Comparison of ENCODE assay signal across 16 cellular contexts in genomic region chr1:93358293-93358692, GRCh38. TPM values are rescaled to one million over a fixed set of nuclear protein-coding genes. Genes with fewer than 3 reads are reported as not detected.
A peak's percentile ranks its signal among the peaks of the same experiment; 100 is the strongest.
DNase-seq lines count a peak whose midpoint lies in the region; ATAC-seq and TF ChIP-seq lines count a peak whose summit lies in the region.
"Had no signal": no experiment of that assay in that cellular context is flagged by ENCODE, and none has a peak within 500 bp of the region (broad histone marks: within the 10 kb centered on the region; RNA-seq: fewer than 3 reads in every experiment).

No MANE protein-coding gene starts in this region.

- no peaks in the 10 kb centered on the region for H3K9me2 ChIP-seq in Loucy (replicated peaks; ENCODE audit: low read depth, low read length)

- H3K9ac ChIP-seq in Loucy (ENCODE audit: low read depth, low read length, poor library complexity, severe bottlenecking) = no peak overlapping the region

- H3K79me2 ChIP-seq in Loucy (ENCODE audit: insufficient read depth, low read length) = peaks cover 91% of the 10 kb centered on the region

- POLR2A ChIA-PET in activated CD4-positive, alpha-beta memory T cell treated with anti-CD3 and anti-CD28 coated beads for 36 hours (lab: Charles Lee) = interaction anchor here (1.7 to 2.0 kb wide), 2 partner anchors 13 to 14 kb away, joined by 3 to 6 read pairs; partner anchors contain the start of gene DR1
- POLR2A ChIA-PET in activated CD4-positive, alpha-beta memory T cell treated with anti-CD3 and anti-CD28 coated beads, Interleukin-2, amount 10 ng/mL, durations not matched to agents 7 days and 5 days (lab: Charles Lee) = interaction anchor here (1.3 to 4.5 kb wide), 2 partner anchors 9 to 12 kb away, joined by 4 to 26 read pairs; partner anchors contain the start of gene DR1

- no peak overlapping the region for H2AFZ ChIP-seq in Loucy (ENCODE audit: low read length)

- no peaks in the 10 kb centered on the region for H3K9me3 Mint-ChIP-seq in activated CD4-positive, alpha-beta memory T cell treated with anti-CD3 and anti-CD28 coated beads for 36 hours
- H3K9me3 Mint-ChIP-seq in activated CD4-positive, alpha-beta memory T cell treated with anti-CD3 and anti-CD28 coated beads, Interleukin-2, amount 10 ng/mL, durations not matched to agents 7 days and 5 days = no peaks in the 10 kb centered on the region
- no peaks in the 10 kb centered on the region for H3K9me3 Mint-ChIP-seq in activated naive CD8-positive, alpha-beta T cell treated with anti-CD3 and anti-CD28 coated beads for 36 hours
- no peaks in the 10 kb centered on the region for H3K9me3 Mint-ChIP-seq in natural killer cell treated with Interleukin-12 subunit alpha and Interleukin-12 subunit beta and Interleukin-15 and Interleukin-18, amount 100 ng/mL, for 72 hours
- H3K9me3 Mint-ChIP-seq: activated T-helper 1 cell treated with anti-CD3 and anti-CD28 coated beads, Interleukin-12 subunit alpha, Interleukin-12 subunit beta, Interleukin-2, Interleukin-4 antibody, amounts not matched to agents 30 ng/mL and 10 ng/mL and 1 ng/mL, durations not matched to agents 14 hours and 24 hours and 36 hours; CD8-positive, alpha-beta memory T cell; T-helper 1 cell treated with Interleukin-12 subunit alpha and Interleukin-12 subunit beta and Interleukin-4 antibody, amounts not matched to agents 30 μg/mL and 1 μg/mL, for 36 hours had no signal

- H3K9me3 ChIP-seq in Loucy (ENCODE audit: insufficient read depth, low read depth, low read length) (no peaks in the 10 kb centered on the region), Peyer's patch (no peaks in the 10 kb centered on the region)

- peak overlapping the region; percentile 30 for H3K27ac Mint-ChIP-seq in activated CD4-positive, alpha-beta memory T cell treated with anti-CD3 and anti-CD28 coated beads for 36 hours
- H3K27ac Mint-ChIP-seq in activated CD4-positive, alpha-beta memory T cell treated with anti-CD3 and anti-CD28 coated beads, Interleukin-2, amount 10 ng/mL, durations not matched to agents 7 days and 5 days = no peak overlapping the region
- H3K27ac Mint-ChIP-seq in activated naive CD8-positive, alpha-beta T cell treated with anti-CD3 and anti-CD28 coated beads for 36 hours = peak overlapping the region; percentile 36
- peak overlapping the region in 1 of 2 donors; percentile 2 for H3K27ac Mint-ChIP-seq in natural killer cell treated with Interleukin-12 subunit alpha and Interleukin-12 subunit beta and Interleukin-15 and Interleukin-18, amount 100 ng/mL, for 72 hours
- H3K27ac Mint-ChIP-seq: activated T-helper 1 cell treated with anti-CD3 and anti-CD28 coated beads, Interleukin-12 subunit alpha, Interleukin-12 subunit beta, Interleukin-2, Interleukin-4 antibody, amounts not matched to agents 30 ng/mL and 10 ng/mL and 1 ng/mL, durations not matched to agents 14 hours and 24 hours and 36 hours; T-helper 1 cell treated with Interleukin-12 subunit alpha and Interleukin-12 subunit beta and Interleukin-4 antibody, amounts not matched to agents 30 μg/mL and 1 μg/mL, for 36 hours had no signal

- H3K4me1 ChIP-seq in Loucy (ENCODE audit: insufficient read depth, low read length, poor library complexity, severe bottlenecking) (peaks cover 51% of the 10 kb centered on the region), Peyer's patch (no peaks in the 10 kb centered on the region)

- no peak overlapping the region for H3K4me3 Mint-ChIP-seq in activated CD4-positive, alpha-beta memory T cell treated with anti-CD3 and anti-CD28 coated beads for 36 hours
- H3K4me3 Mint-ChIP-seq in activated CD4-positive, alpha-beta memory T cell treated with anti-CD3 and anti-CD28 coated beads, Interleukin-2, amount 10 ng/mL, durations not matched to agents 7 days and 5 days = no peak overlapping the region
- H3K4me3 Mint-ChIP-seq in activated naive CD8-positive, alpha-beta T cell treated with anti-CD3 and anti-CD28 coated beads for 36 hours = no peak overlapping the region
- peak overlapping the region; percentile 5 for H3K4me3 Mint-ChIP-seq in natural killer cell treated with Interleukin-12 subunit alpha and Interleukin-12 subunit beta and Interleukin-15 and Interleukin-18, amount 100 ng/mL, for 72 hours
- H3K4me3 Mint-ChIP-seq: activated T-helper 1 cell treated with anti-CD3 and anti-CD28 coated beads, Interleukin-12 subunit alpha, Interleukin-12 subunit beta, Interleukin-2, Interleukin-4 antibody, amounts not matched to agents 30 ng/mL and 10 ng/mL and 1 ng/mL, durations not matched to agents 14 hours and 24 hours and 36 hours; T-helper 1 cell treated with Interleukin-12 subunit alpha and Interleukin-12 subunit beta and Interleukin-4 antibody, amounts not matched to agents 30 μg/mL and 1 μg/mL, for 36 hours had no signal

- H3K27ac ChIP-seq in Peyer's patch = no peak overlapping the region
- H3K27ac ChIP-seq: HL-60 had no signal

- H3K36me3 ChIP-seq in Loucy (ENCODE audit: insufficient read depth, low read length) (peaks cover 82% of the 10 kb centered on the region), Peyer's patch (peaks cover 0 to 31% (median 0%) of the 10 kb centered on the region in 3 donors)

- H3K27me3 Mint-ChIP-seq in activated CD4-positive, alpha-beta memory T cell treated with anti-CD3 and anti-CD28 coated beads for 36 hours = no peaks in the 10 kb centered on the region
- H3K27me3 Mint-ChIP-seq in activated CD4-positive, alpha-beta memory T cell treated with anti-CD3 and anti-CD28 coated beads, Interleukin-2, amount 10 ng/mL, durations not matched to agents 7 days and 5 days = no peaks in the 10 kb centered on the region
- H3K27me3 Mint-ChIP-seq in activated naive CD8-positive, alpha-beta T cell treated with anti-CD3 and anti-CD28 coated beads for 36 hours = no peaks in the 10 kb centered on the region
- H3K27me3 Mint-ChIP-seq in natural killer cell treated with Interleukin-12 subunit alpha and Interleukin-12 subunit beta and Interleukin-15 and Interleukin-18, amount 100 ng/mL, for 72 hours = no peaks in the 10 kb centered on the region
- H3K27me3 Mint-ChIP-seq: CD8-positive, alpha-beta memory T cell had no signal

- H3K36me3 Mint-ChIP-seq in activated CD4-positive, alpha-beta memory T cell treated with anti-CD3 and anti-CD28 coated beads for 36 hours = peaks cover 58% of the 10 kb centered on the region
- peaks cover 79% of the 10 kb centered on the region for H3K36me3 Mint-ChIP-seq in activated CD4-positive, alpha-beta memory T cell treated with anti-CD3 and anti-CD28 coated beads, Interleukin-2, amount 10 ng/mL, durations not matched to agents 7 days and 5 days (ENCODE audit: low read depth)
- peaks cover 35% of the 10 kb centered on the region for H3K36me3 Mint-ChIP-seq in activated naive CD8-positive, alpha-beta T cell treated with anti-CD3 and anti-CD28 coated beads for 36 hours
- H3K36me3 Mint-ChIP-seq in natural killer cell treated with Interleukin-12 subunit alpha and Interleukin-12 subunit beta and Interleukin-15 and Interleukin-18, amount 100 ng/mL, for 72 hours = peaks cover 27% of the 10 kb centered on the region

- intact Hi-C loops in activated CD4-positive, alpha-beta memory T cell treated with anti-CD3 and anti-CD28 coated beads for 36 hours (cut with micrococcal nuclease) = no loop called here

- H4K20me1 ChIP-seq in Loucy (ENCODE audit: insufficient read depth, low read length, poor library complexity, severe bottlenecking) = peaks cover 71% of the 10 kb centered on the region

- CTCF ChIA-PET in activated CD4-positive, alpha-beta memory T cell treated with anti-CD3 and anti-CD28 coated beads for 36 hours (lab: Charles Lee) = interaction anchor here (0.6 to 1.1 kb wide), 2 partner anchors 13 to 54 kb away, joined by 3 read pairs; no protein-coding TSS in a partner anchor
- CTCF ChIA-PET in activated CD4-positive, alpha-beta memory T cell treated with anti-CD3 and anti-CD28 coated beads, Interleukin-2, amount 10 ng/mL, durations not matched to agents 7 days and 5 days (lab: Charles Lee) = no interaction called here

- TF ChIP-seq POLR2A in Peyer's patch (IDR thresholded peaks at IDR 0.05) = no peak

- H3K4me3 ChIP-seq in Loucy (ENCODE audit: low read length, poor library complexity, severe bottlenecking) (no peak overlapping the region), Peyer's patch (no peak overlapping the region)
- H3K4me3 ChIP-seq: dorsolateral prefrontal cortex had no signal

- H3K27me3 ChIP-seq in Loucy (ENCODE audit: insufficient read depth, low read length, poor library complexity, severe bottlenecking) (no peaks in the 10 kb centered on the region), Peyer's patch (no peaks in the 10 kb centered on the region)
- H3K27me3 ChIP-seq: dorsolateral prefrontal cortex had no signal

- no peak for TF ChIP-seq CTCF in Loucy (conservative IDR thresholded peaks at IDR 0.05; ENCODE audit: low read length)
- TF ChIP-seq CTCF in Peyer's patch (IDR thresholded peaks at IDR 0.05) = no peak

- no peak for DNase-seq in activated CD4-positive, alpha-beta memory T cell treated with anti-CD3 and anti-CD28 coated beads for 36 hours
- DNase-seq in activated CD4-positive, alpha-beta memory T cell treated with anti-CD3 and anti-CD28 coated beads, Interleukin-2, amount 10 ng/mL, durations not matched to agents 7 days and 5 days = no peak
- no peak for DNase-seq in activated naive CD8-positive, alpha-beta T cell treated with anti-CD3 and anti-CD28 coated beads for 36 hours
- DNase-seq in natural killer cell treated with Interleukin-12 subunit alpha and Interleukin-12 subunit beta and Interleukin-15 and Interleukin-18, amount 100 ng/mL, for 72 hours (ENCODE audit: low spot score) = no peak
- DNase-seq in DMS114 treated with DMSO at 0.1 percent for 48 hours (lab: John Stamatoyannopoulos, UW; ENCODE audit: unreplicated experiment) (no peak), Peyer's patch (no peak)
- DNase-seq: activated CD4-positive, alpha-beta T cell treated with anti-CD3 and anti-CD28 coated beads for 1 hour; CD8-positive, alpha-beta memory T cell; dorsolateral prefrontal cortex; NCI-H2081; NCI-H526 had no signal

- peaks cover 58% of the 10 kb centered on the region for H3K4me1 Mint-ChIP-seq in activated CD4-positive, alpha-beta memory T cell treated with anti-CD3 and anti-CD28 coated beads for 36 hours (ENCODE audit: low read depth)
- peaks cover 55% of the 10 kb centered on the region for H3K4me1 Mint-ChIP-seq in activated CD4-positive, alpha-beta memory T cell treated with anti-CD3 and anti-CD28 coated beads, Interleukin-2, amount 10 ng/mL, durations not matched to agents 7 days and 5 days
- peaks cover 50% of the 10 kb centered on the region for H3K4me1 Mint-ChIP-seq in activated naive CD8-positive, alpha-beta T cell treated with anti-CD3 and anti-CD28 coated beads for 36 hours
- peaks cover 35 to 39% of the 10 kb centered on the region in 2 donors for H3K4me1 Mint-ChIP-seq in natural killer cell treated with Interleukin-12 subunit alpha and Interleukin-12 subunit beta and Interleukin-15 and Interleukin-18, amount 100 ng/mL, for 72 hours (ENCODE audit: low read depth in 2 of 2)

- peak overlapping the region; percentile 49 for H3K4me2 ChIP-seq in Loucy (ENCODE audit: low read depth, low read length, poor library complexity, severe bottlenecking)

- H3F3A ChIP-seq in Loucy (ENCODE audit: low read depth) = no peaks in the 10 kb centered on the region

- no peak for ATAC-seq in natural killer cell treated with Interleukin-12 subunit alpha and Interleukin-12 subunit beta and Interleukin-15 and Interleukin-18, amount 100 ng/mL, for 72 hours
- ATAC-seq in GM21825 (IDR thresholded peaks at IDR 0.05; ENCODE audit: unreplicated experiment) = no peak

RNA-seq across cellular contexts. Expression of gene DR1, which starts 12.6 kb away (rescaled TPM):
- total RNA-seq in activated CD4-positive, alpha-beta memory T cell treated with anti-CD3 and anti-CD28 coated beads for 36 hours = 10 to 100 TPM; 74.9 to 77.4 TPM
- 100 to 1,000 TPM; 100 to 104 TPM for total RNA-seq in activated CD4-positive, alpha-beta memory T cell treated with anti-CD3 and anti-CD28 coated beads, Interleukin-2, amount 10 ng/mL, durations not matched to agents 7 days and 5 days
- total RNA-seq in activated naive CD8-positive, alpha-beta T cell treated with anti-CD3 and anti-CD28 coated beads for 36 hours = 10 to 100 TPM; 86.6 to 92.0 TPM
- 10 to 100 TPM; 73.6 to 74.1 TPM for total RNA-seq in natural killer cell treated with Interleukin-12 subunit alpha and Interleukin-12 subunit beta and Interleukin-15 and Interleukin-18, amount 100 ng/mL, for 72 hours
- 10 to 100 TPM; 26.9 to 62.7 (median 30.9) TPM for total RNA-seq in Peyer's patch
